Comparison of ENCODE assay signal across 20 cellular contexts in genomic region chr1:38918568-38918967, GRCh38. TPM values are rescaled to one million over a fixed set of nuclear protein-coding genes. Genes with fewer than 3 reads are reported as not detected.
DNase-seq lines count a peak whose midpoint lies in the region; ATAC-seq and TF ChIP-seq lines count a peak whose summit lies in the region.
"Had no signal": no experiment of that assay in that cellular context is flagged by ENCODE, and none has a peak within 500 bp of the region (broad histone marks: within the 10 kb centered on the region; RNA-seq: fewer than 3 reads in every experiment).

No MANE protein-coding gene starts in this region.

- H3K9me2 ChIP-seq in SK-N-SH (no peaks in the 10 kb centered on the region), OCI-LY7 (ENCODE audit: insufficient read depth, low read length) (no peaks in the 10 kb centered on the region)

- CTCF ChIA-PET in SK-N-SH (lab: Yijun Ruan, JAX) (interaction anchor here (0.9 to 1.9 kb wide), 6 partner anchors 11 to 347 kb away, joined by 3 to 9 read pairs (median 4); no protein-coding TSS in a partner anchor), OCI-LY7 (lab: Charles Lee; ENCODE audit: unreplicated experiment) (no interaction called here)

- H3K27ac ChIP-seq in SK-N-SH (ENCODE audit: low read depth in 2 of 2, low read length in 1 of 2) (no peak overlapping the region), OCI-LY7 (ENCODE audit: low read depth, low read length, poor library complexity, severe bottlenecking) (no peak overlapping the region), cingulate gyrus (ENCODE audit: low read depth, low read length) (peak overlapping the region; percentile 57), aorta (ENCODE audit: low read depth in 1 of 2, low read length in 2 of 2) (no peak overlapping the region), colonic mucosa (no peak overlapping the region)
- H3K27ac ChIP-seq: SJCRH30 had no signal

- TF ChIP-seq CTCF in SK-N-SH (IDR thresholded peaks at IDR 0.05) (no peak), OCI-LY7 (conservative IDR thresholded peaks at IDR 0.05; ENCODE audit: low read length) (no peak), colonic mucosa (IDR thresholded peaks at IDR 0.05) (no peak)

- H3K9ac ChIP-seq in SK-N-SH (no peak overlapping the region), colonic mucosa (ENCODE audit: low read depth in 2 of 2, low read length in 2 of 2) (no peak overlapping the region)

- ATAC-seq in SK-N-SH treated with all-trans-retinoic acid at 6 μM for 48 hours (peak; percentile 25; the same call in 2 of the 3 replicates), aorta (ENCODE audit: low FRiP score) (peak; percentile 48), GM21528 (IDR thresholded peaks at IDR 0.05; ENCODE audit: low FRiP score, unreplicated experiment) (no peak)

- BruUV-seq in OCI-LY7 (replicated peaks; lab: Mats Ljungman, UMichigan), result no TSS peak

- H3K27me3 ChIP-seq in SK-N-SH (ENCODE audit: insufficient read depth) (no peaks in the 10 kb centered on the region), aorta (ENCODE audit: control insufficient read depth in 1 of 2, insufficient read depth in 2 of 2, low read length in 1 of 2) (no peaks in the 10 kb centered on the region), colonic mucosa (no peaks in the 10 kb centered on the region)
- H3K27me3 ChIP-seq: SJCRH30 had no signal

- TF ChIP-seq EP300 in SK-N-SH (IDR thresholded peaks at IDR 0.05; ENCODE audit: borderline replicate concordance in 1 of 2, low read depth in 1 of 2, low read length in 1 of 2), result no peak

- H3K4me3 ChIP-seq in SK-N-SH (ENCODE audit: low read depth in 2 of 2, low read length in 1 of 2) (no peak overlapping the region), OCI-LY7 (ENCODE audit: low read depth, low read length, poor library complexity, severe bottlenecking) (no peak overlapping the region), aorta (ENCODE audit: low read length in 2 of 2) (no peak overlapping the region), colonic mucosa (no peak overlapping the region)
- H3K4me3 ChIP-seq: SJCRH30 had no signal

- WGBS in SK-N-SH (ENCODE audit: low lambda C conversion rate), result 76% methylated on average over 5 of the region's 5 CpGs
- 74 to 79% methylated on average over 5 of the region's 5 CpGs for WGBS in aorta, 2 donors

- H3F3A ChIP-seq in SK-N-SH (replicated peaks; ENCODE audit: insufficient read depth), result no peaks in the 10 kb centered on the region

- no peaks in the 10 kb centered on the region for H3K36me3 ChIP-seq in SK-N-SH (replicated peaks in 1 of 2; ENCODE audit: control insufficient read depth in 1 of 2, insufficient read depth in 2 of 2, low read length in 1 of 2)
- no peaks in the 10 kb centered on the region for H3K36me3 ChIP-seq in OCI-LY7 (ENCODE audit: insufficient read depth, low read length)
- H3K36me3 ChIP-seq in aorta (ENCODE audit: control insufficient read depth in 1 of 2, insufficient read depth in 2 of 2, low read length in 1 of 2), result peaks cover 0 to 1% of the 10 kb centered on the region in 2 donors
- H3K36me3 ChIP-seq in colonic mucosa, result no peaks in the 10 kb centered on the region
- H3K36me3 ChIP-seq: SJCRH30 had no signal

- no peaks in the 10 kb centered on the region for H4K20me1 ChIP-seq in SK-N-SH (ENCODE audit: insufficient read depth)
- no peaks in the 10 kb centered on the region for H4K20me1 ChIP-seq in OCI-LY7 (ENCODE audit: insufficient read depth, low read length)

- TF ChIP-seq RAD21 in SK-N-SH (IDR thresholded peaks at IDR 0.05; ENCODE audit: low read length), result no peak

- POLR2A ChIA-PET in SK-N-SH (lab: Yijun Ruan, JAX) (no interaction called here), OCI-LY7 (lab: Charles Lee) (no interaction called here)

- H2AFZ ChIP-seq in SK-N-SH (ENCODE audit: low read depth) (no peak overlapping the region), OCI-LY7 (ENCODE audit: low read length) (no peak overlapping the region)

- intact Hi-C loops in OCI-LY7 (cut with micrococcal nuclease; ENCODE audit: unreplicated experiment) (no loop called here), aorta (cut with DNase I) (no loop called here), colonic mucosa (cut with DNase I) (no loop called here)

- no peaks in the 10 kb centered on the region for H3K79me2 ChIP-seq in SK-N-SH (ENCODE audit: insufficient read depth)
- no peaks in the 10 kb centered on the region for H3K79me2 ChIP-seq in OCI-LY7 (ENCODE audit: insufficient read depth, low read depth, low read length)

- H3K4me2 ChIP-seq in SK-N-SH, result no peak overlapping the region
- peak overlapping the region; percentile 1; the same call in 1 of the 2 replicates for H3K4me2 ChIP-seq in OCI-LY7 (ENCODE audit: low read length)

- no peaks in the 10 kb centered on the region for H3K9me3 ChIP-seq in SK-N-SH
- H3K9me3 ChIP-seq in OCI-LY7 (ENCODE audit: low read length), result no peaks in the 10 kb centered on the region
- H3K9me3 ChIP-seq in aorta (ENCODE audit: control insufficient read depth, low read length), result no peaks in the 10 kb centered on the region
- no peaks in the 10 kb centered on the region for H3K9me3 ChIP-seq in colonic mucosa
- H3K9me3 ChIP-seq: Caco-2, SJCRH30 had no signal

- H3K4me1 ChIP-seq in SK-N-SH (ENCODE audit: control insufficient read depth in 1 of 2, insufficient read depth in 2 of 2, low read depth in 1 of 2, low read length in 1 of 2) (peaks cover 0 to 8% of the 10 kb centered on the region in 2 experiments; a peak in 1 of 4 replicates), OCI-LY7 (ENCODE audit: insufficient read depth, low read length, poor library complexity, severe bottlenecking) (no peaks in the 10 kb centered on the region), aorta (ENCODE audit: control insufficient read depth in 1 of 2, insufficient read depth in 2 of 2, low read length in 2 of 2) (no peaks in the 10 kb centered on the region), colonic mucosa (no peaks in the 10 kb centered on the region)
- H3K4me1 ChIP-seq: SJCRH30 had no signal

- DNase-seq in SK-N-SH (no peak), OCI-LY7 (ENCODE audit: low spot score) (peak; percentile 1), aorta (no peak), colonic mucosa (no peak), HCEC 1CT (no peak)
- DNase-seq: DMS79; GOT3; KBM-7; NCI-H1092 treated with DMSO at 0.1 percent for 48 hours; NCI-H1694 treated with DMSO at 0.1 percent for 48 hours; NCI-H226; NCI-H524 treated with DMSO at 0.1 percent for 48 hours; NK-92 treated with Interleukin-12 subunit alpha and Interleukin-12 subunit beta, amount 100 ng/mL, for 24 hours; SW 1271 had no signal

TF ChIP-seq in SK-N-SH treated with all-trans-retinoic acid at 6 μM for 48 hours, 23 proteins besides CTCF, POLR2A, EP300 and RAD21 (continues in another document):
- TF ChIP-seq CREB5 (CRISPR knock-in tag; IDR thresholded peaks at IDR 0.05; ENCODE audit: low read depth) (no peak), ZFP3 (CRISPR knock-in tag; IDR thresholded peaks at IDR 0.05) (no peak)

TF ChIP-seq in SK-N-SH, 30 proteins besides CTCF, POLR2A, EP300 and RAD21 (continues in another document):
- TF ChIP-seq NFIC (IDR thresholded peaks at IDR 0.05; ENCODE audit: borderline replicate concordance) (no peak), IRF3 (IDR thresholded peaks at IDR 0.05; ENCODE audit: low read depth, low read length) (no peak), ELF1 (IDR thresholded peaks at IDR 0.05) (no peak), NRF1 (IDR thresholded peaks at IDR 0.05; ENCODE audit: low read depth, low read length) (no peak), EZH2phosphoT487 (IDR thresholded peaks at IDR 0.05; ENCODE audit: borderline replicate concordance, low read depth) (no peak), YY1 (IDR thresholded peaks at IDR 0.05; ENCODE audit: low read depth) (no peak), POLR2AphosphoS5 (IDR thresholded peaks at IDR 0.05; ENCODE audit: low read depth, low read length) (no peak)

RNA-seq across cellular contexts. Expression of gene RHBDL2, which starts 23.1 kb away (rescaled TPM):
- polyA plus RNA-seq in SK-N-SH (2012; rRNA removed) (0.06 and 0.07 TPM in 2 replicates), aorta (not detected)
- polyA plus RNA-seq in SK-N-SH (2012; cell fraction: cytosol; rRNA removed), result 0.03 and 0.04 TPM in 2 replicates
- 0.15 TPM in 1 of 2 replicates, not detected in the other for polyA plus RNA-seq in SK-N-SH (2012; cell fraction: nucleus; rRNA removed)
- not detected in 2 replicates for total RNA-seq in OCI-LY7 (2014; rRNA removed; shearing (Covaris generic))
- total RNA-seq in OCI-LY7 (2022) (not detected in 2 replicates), aorta (under 1 TPM in 1 of 2 donors, not detected in 1; 0.57 TPM), colonic mucosa (10 to 100 TPM; 42.5 to 46.7 TPM)
- total RNA-seq: Caco-2 had no signal

RNA-seq across cellular contexts. Expression of gene GJA9, which starts 37.2 kb away (rescaled TPM):
- polyA plus RNA-seq in SK-N-SH (2012; rRNA removed) (not detected in 2 replicates), aorta (not detected)
- polyA plus RNA-seq in SK-N-SH (2012; cell fraction: cytosol; rRNA removed), result not detected in 2 replicates
- not detected in 2 replicates for polyA plus RNA-seq in SK-N-SH (2012; cell fraction: nucleus; rRNA removed)
- total RNA-seq in OCI-LY7 (2014; rRNA removed; shearing (Covaris generic)), result not detected in 2 replicates
- total RNA-seq in OCI-LY7 (2022) (not detected in 2 replicates), aorta (not detected), colonic mucosa (1 to 10 TPM in 1 of 2 donors, under 1 TPM in 1; 0.88 to 1.7 TPM)
- total RNA-seq: Caco-2, MCF 10A, SJCRH30 had no signal

RNA-seq across cellular contexts. Expression of gene MYCBP, which starts 45.4 kb away (rescaled TPM):
- polyA plus RNA-seq in SK-N-SH (2012; rRNA removed) (16.0 and 17.5 TPM in 2 replicates), aorta (10 to 100 TPM; 11.6 to 11.7 TPM)
- polyA plus RNA-seq in SK-N-SH (2012; cell fraction: cytosol; rRNA removed), result 21.2 and 27.7 TPM in 2 replicates
- 4.6 and 8.0 TPM in 2 replicates for polyA plus RNA-seq in SK-N-SH (2012; cell fraction: nucleus; rRNA removed)
- 21.5 and 25.2 TPM in 2 replicates for total RNA-seq in OCI-LY7 (2014; rRNA removed; shearing (Covaris generic))
- total RNA-seq in OCI-LY7 (2022) (38.6 and 47.6 TPM in 2 replicates), aorta (10 to 100 TPM; 11.9 to 13.6 TPM), colonic mucosa (10 to 100 TPM; 42.0 to 55.1 TPM)

RNA-seq across cellular contexts. Expression of gene RRAGC, which starts 59.0 kb away (rescaled TPM):
- polyA plus RNA-seq in SK-N-SH (2012; rRNA removed), result 8.8 and 9.6 TPM in 2 replicates
- polyA plus RNA-seq in SK-N-SH (2012; cell fraction: cytosol; rRNA removed), result 16.9 and 21.5 TPM in 2 replicates
- 3.9 and 6.7 TPM in 2 replicates for polyA plus RNA-seq in SK-N-SH (2012; cell fraction: nucleus; rRNA removed)
- total RNA-seq in OCI-LY7 (2014; rRNA removed; shearing (Covaris generic)), result 4.8 and 5.0 TPM in 2 replicates
- total RNA-seq in OCI-LY7 (2022), result 19.1 and 19.6 TPM in 2 replicates
- total RNA-seq in aorta, result 10 to 100 TPM; 23.0 to 28.4 TPM
- 10 to 100 TPM; 21.6 to 23.5 TPM for polyA plus RNA-seq in aorta
- 10 to 100 TPM; 14.7 to 30.6 TPM for total RNA-seq in colonic mucosa

Comparison
In these comparisons a context has a peak if more than half of its experiments do, and no peak if none do; other contexts are left out.
1. RNA of gene RHBDL2, which starts 23.1 kb away (total RNA-seq): 42.5 to 46.7 TPM in colonic mucosa; 0.57 TPM in aorta and not detected in OCI-LY7; every median in the first group is over 10 times any median in the second.